ENCODE assay signal across 1 cellular context in the genomic region with DNA sequence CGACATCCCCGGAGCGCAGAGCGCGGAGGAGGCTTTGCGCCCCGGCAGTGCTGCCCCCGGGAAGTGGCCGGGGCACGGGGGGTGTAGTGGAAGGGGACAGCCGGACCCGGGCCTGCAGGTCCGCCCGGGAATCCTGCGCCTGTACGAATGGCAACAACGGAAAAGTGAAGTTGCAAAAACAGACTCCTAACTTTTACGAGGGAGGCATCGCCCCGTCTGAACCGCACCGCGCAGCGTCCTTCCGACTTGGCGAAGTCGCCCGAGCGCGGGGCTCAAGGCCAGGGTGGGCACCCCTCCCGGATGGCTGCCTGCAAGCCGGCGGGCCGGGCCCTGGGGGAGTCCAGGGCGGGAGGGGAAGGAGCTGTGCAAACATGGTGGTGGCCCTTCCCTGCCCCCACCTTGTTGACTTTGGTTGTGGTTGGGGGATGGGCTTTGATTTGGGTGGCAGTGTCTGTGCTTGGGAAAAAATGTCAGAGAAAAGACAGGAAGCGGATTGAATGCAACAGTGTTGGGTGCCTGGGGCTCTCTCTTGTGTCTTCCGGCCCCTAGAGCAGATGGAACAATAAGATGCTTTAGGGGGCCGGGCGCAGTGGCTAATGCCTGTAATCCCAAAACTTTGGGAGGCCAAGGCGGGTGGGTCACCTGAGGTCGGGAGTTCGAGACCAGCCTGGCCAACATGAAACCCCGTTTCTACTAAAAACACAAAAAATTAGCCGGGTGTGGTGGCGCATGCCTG.
TF ChIP-seq lines count a peak whose summit lies in the region.

No MANE protein-coding gene starts in this region.

TF ChIP-seq in WTC11, 78 proteins besides CTCF, POLR2A, EP300 and RAD21 (continued from another document):
- TF ChIP-seq, protein P1, sequence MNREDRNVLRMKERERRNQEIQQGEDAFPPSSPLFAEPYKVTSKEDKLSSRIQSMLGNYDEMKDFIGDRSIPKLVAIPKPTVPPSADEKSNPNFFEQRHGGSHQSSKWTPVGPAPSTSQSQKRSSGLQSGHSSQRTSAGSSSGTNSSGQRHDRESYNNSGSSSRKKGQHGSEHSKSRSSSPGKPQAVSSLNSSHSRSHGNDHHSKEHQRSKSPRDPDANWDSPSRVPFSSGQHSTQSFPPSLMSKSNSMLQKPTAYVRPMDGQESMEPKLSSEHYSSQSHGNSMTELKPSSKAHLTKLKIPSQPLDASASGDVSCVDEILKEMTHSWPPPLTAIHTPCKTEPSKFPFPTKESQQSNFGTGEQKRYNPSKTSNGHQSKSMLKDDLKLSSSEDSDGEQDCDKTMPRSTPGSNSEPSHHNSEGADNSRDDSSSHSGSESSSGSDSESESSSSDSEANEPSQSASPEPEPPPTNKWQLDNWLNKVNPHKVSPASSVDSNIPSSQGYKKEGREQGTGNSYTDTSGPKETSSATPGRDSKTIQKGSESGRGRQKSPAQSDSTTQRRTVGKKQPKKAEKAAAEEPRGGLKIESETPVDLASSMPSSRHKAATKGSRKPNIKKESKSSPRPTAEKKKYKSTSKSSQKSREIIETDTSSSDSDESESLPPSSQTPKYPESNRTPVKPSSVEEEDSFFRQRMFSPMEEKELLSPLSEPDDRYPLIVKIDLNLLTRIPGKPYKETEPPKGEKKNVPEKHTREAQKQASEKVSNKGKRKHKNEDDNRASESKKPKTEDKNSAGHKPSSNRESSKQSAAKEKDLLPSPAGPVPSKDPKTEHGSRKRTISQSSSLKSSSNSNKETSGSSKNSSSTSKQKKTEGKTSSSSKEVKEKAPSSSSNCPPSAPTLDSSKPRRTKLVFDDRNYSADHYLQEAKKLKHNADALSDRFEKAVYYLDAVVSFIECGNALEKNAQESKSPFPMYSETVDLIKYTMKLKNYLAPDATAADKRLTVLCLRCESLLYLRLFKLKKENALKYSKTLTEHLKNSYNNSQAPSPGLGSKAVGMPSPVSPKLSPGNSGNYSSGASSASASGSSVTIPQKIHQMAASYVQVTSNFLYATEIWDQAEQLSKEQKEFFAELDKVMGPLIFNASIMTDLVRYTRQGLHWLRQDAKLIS (CRISPR knock-in tag; IDR thresholded peaks at IDR 0.05; ENCODE audit: borderline replicate concordance), result peak; percentile 59; the same call in 1 of the 2 replicates
- TF ChIP-seq, protein P2, sequence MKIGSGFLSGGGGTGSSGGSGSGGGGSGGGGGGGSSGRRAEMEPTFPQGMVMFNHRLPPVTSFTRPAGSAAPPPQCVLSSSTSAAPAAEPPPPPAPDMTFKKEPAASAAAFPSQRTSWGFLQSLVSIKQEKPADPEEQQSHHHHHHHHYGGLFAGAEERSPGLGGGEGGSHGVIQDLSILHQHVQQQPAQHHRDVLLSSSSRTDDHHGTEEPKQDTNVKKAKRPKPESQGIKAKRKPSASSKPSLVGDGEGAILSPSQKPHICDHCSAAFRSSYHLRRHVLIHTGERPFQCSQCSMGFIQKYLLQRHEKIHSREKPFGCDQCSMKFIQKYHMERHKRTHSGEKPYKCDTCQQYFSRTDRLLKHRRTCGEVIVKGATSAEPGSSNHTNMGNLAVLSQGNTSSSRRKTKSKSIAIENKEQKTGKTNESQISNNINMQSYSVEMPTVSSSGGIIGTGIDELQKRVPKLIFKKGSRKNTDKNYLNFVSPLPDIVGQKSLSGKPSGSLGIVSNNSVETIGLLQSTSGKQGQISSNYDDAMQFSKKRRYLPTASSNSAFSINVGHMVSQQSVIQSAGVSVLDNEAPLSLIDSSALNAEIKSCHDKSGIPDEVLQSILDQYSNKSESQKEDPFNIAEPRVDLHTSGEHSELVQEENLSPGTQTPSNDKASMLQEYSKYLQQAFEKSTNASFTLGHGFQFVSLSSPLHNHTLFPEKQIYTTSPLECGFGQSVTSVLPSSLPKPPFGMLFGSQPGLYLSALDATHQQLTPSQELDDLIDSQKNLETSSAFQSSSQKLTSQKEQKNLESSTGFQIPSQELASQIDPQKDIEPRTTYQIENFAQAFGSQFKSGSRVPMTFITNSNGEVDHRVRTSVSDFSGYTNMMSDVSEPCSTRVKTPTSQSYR (CRISPR knock-in tag; IDR thresholded peaks at IDR 0.05), result peak; percentile 99
- TF ChIP-seq CREM (CRISPR knock-in tag; IDR thresholded peaks at IDR 0.05) (peak; percentile 59), SP1 (CRISPR knock-in tag; conservative IDR thresholded peaks at IDR 0.05) (peak; percentile 52), TEAD1 (CRISPR knock-in tag; IDR thresholded peaks at IDR 0.05) (0 out of 2 replicates have a peak, but pooled peaks have one; percentile 52), CREB1 (CRISPR knock-in tag; IDR thresholded peaks at IDR 0.05) (peak; percentile 62; the same call in 1 of the 2 replicates), ZNF416 (CRISPR knock-in tag; IDR thresholded peaks at IDR 0.05) (0 out of 2 replicates have a peak, but pooled peaks have one; percentile 72), NR1H2 (CRISPR knock-in tag; IDR thresholded peaks at IDR 0.05) (no peak), SOX15 (CRISPR knock-in tag; IDR thresholded peaks at IDR 0.05) (no peak), EMX1 (CRISPR knock-in tag; IDR thresholded peaks at IDR 0.05) (peak; percentile 86; the same call in 1 of the 2 replicates), RELA (CRISPR knock-in tag; IDR thresholded peaks at IDR 0.05; ENCODE audit: borderline replicate concordance) (no peak), ESRRA (CRISPR knock-in tag; IDR thresholded peaks at IDR 0.05; ENCODE audit: borderline replicate concordance) (peak; percentile 69; the same call in 1 of the 2 replicates), FOXK1 (CRISPR knock-in tag; IDR thresholded peaks at IDR 0.05) (peak; percentile 94), CBFB (CRISPR knock-in tag; IDR thresholded peaks at IDR 0.05; ENCODE audit: low read depth) (no peak), FOXP1 (CRISPR knock-in tag; IDR thresholded peaks at IDR 0.05; ENCODE audit: borderline replicate concordance) (peak; percentile 75; the same call in 1 of the 2 replicates), KAT7 (CRISPR knock-in tag; IDR thresholded peaks at IDR 0.05; ENCODE audit: borderline replicate concordance) (0 out of 2 replicates have a peak, but pooled peaks have one; percentile 57)
- TF ChIP-seq, protein P3, sequence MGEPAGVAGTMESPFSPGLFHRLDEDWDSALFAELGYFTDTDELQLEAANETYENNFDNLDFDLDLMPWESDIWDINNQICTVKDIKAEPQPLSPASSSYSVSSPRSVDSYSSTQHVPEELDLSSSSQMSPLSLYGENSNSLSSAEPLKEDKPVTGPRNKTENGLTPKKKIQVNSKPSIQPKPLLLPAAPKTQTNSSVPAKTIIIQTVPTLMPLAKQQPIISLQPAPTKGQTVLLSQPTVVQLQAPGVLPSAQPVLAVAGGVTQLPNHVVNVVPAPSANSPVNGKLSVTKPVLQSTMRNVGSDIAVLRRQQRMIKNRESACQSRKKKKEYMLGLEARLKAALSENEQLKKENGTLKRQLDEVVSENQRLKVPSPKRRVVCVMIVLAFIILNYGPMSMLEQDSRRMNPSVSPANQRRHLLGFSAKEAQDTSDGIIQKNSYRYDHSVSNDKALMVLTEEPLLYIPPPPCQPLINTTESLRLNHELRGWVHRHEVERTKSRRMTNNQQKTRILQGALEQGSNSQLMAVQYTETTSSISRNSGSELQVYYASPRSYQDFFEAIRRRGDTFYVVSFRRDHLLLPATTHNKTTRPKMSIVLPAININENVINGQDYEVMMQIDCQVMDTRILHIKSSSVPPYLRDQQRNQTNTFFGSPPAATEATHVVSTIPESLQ (CRISPR knock-in tag; IDR thresholded peaks at IDR 0.05), result no peak
- TF ChIP-seq, protein P4, sequence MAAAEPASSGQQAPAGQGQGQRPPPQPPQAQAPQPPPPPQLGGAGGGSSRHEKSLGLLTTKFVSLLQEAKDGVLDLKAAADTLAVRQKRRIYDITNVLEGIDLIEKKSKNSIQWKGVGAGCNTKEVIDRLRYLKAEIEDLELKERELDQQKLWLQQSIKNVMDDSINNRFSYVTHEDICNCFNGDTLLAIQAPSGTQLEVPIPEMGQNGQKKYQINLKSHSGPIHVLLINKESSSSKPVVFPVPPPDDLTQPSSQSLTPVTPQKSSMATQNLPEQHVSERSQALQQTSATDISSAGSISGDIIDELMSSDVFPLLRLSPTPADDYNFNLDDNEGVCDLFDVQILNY (CRISPR knock-in tag; IDR thresholded peaks at IDR 0.05), result 0 out of 2 replicates have a peak, but pooled peaks have one; percentile 32
- TF ChIP-seq, protein P5, sequence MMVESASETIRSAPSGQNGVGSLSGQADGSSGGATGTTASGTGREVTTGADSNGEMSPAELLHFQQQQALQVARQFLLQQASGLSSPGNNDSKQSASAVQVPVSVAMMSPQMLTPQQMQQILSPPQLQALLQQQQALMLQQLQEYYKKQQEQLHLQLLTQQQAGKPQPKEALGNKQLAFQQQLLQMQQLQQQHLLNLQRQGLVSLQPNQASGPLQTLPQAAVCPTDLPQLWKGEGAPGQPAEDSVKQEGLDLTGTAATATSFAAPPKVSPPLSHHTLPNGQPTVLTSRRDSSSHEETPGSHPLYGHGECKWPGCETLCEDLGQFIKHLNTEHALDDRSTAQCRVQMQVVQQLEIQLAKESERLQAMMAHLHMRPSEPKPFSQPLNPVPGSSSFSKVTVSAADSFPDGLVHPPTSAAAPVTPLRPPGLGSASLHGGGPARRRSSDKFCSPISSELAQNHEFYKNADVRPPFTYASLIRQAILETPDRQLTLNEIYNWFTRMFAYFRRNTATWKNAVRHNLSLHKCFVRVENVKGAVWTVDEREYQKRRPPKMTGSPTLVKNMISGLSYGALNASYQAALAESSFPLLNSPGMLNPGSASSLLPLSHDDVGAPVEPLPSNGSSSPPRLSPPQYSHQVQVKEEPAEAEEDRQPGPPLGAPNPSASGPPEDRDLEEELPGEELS (CRISPR knock-in tag; IDR thresholded peaks at IDR 0.05), result peak; percentile 86; the same call in 1 of the 2 replicates
- TF ChIP-seq, protein P6, sequence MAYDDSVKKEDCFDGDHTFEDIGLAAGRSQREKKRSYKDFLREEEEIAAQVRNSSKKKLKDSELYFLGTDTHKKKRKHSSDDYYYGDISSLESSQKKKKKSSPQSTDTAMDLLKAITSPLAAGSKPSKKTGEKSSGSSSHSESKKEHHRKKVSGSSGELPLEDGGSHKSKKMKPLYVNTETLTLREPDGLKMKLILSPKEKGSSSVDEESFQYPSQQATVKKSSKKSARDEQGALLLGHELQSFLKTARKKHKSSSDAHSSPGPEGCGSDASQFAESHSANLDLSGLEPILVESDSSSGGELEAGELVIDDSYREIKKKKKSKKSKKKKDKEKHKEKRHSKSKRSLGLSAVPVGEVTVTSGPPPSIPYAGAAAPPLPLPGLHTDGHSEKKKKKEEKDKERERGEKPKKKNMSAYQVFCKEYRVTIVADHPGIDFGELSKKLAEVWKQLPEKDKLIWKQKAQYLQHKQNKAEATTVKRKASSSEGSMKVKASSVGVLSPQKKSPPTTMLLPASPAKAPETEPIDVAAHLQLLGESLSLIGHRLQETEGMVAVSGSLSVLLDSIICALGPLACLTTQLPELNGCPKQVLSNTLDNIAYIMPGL (CRISPR knock-in tag; IDR thresholded peaks at IDR 0.05), result peak; percentile 83; the same call in 1 of the 2 replicates
- TF ChIP-seq, protein P7, sequence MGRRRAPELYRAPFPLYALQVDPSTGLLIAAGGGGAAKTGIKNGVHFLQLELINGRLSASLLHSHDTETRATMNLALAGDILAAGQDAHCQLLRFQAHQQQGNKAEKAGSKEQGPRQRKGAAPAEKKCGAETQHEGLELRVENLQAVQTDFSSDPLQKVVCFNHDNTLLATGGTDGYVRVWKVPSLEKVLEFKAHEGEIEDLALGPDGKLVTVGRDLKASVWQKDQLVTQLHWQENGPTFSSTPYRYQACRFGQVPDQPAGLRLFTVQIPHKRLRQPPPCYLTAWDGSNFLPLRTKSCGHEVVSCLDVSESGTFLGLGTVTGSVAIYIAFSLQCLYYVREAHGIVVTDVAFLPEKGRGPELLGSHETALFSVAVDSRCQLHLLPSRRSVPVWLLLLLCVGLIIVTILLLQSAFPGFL (CRISPR knock-in tag; IDR thresholded peaks at IDR 0.05; ENCODE audit: borderline replicate concordance), result peak; percentile 42; the same call in 1 of the 2 replicates
- TF ChIP-seq, protein P8, sequence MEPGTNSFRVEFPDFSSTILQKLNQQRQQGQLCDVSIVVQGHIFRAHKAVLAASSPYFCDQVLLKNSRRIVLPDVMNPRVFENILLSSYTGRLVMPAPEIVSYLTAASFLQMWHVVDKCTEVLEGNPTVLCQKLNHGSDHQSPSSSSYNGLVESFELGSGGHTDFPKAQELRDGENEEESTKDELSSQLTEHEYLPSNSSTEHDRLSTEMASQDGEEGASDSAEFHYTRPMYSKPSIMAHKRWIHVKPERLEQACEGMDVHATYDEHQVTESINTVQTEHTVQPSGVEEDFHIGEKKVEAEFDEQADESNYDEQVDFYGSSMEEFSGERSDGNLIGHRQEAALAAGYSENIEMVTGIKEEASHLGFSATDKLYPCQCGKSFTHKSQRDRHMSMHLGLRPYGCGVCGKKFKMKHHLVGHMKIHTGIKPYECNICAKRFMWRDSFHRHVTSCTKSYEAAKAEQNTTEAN (CRISPR knock-in tag; IDR thresholded peaks at IDR 0.05), result 0 out of 2 replicates have a peak, but pooled peaks have one; percentile 29
